Comparison of ENCODE assay signal across 11 cellular contexts in genomic region chr10:24652381-24652957, GRCh38.
A peak's percentile ranks its signal among the peaks of the same experiment; 100 is the strongest.
DNase-seq lines count a peak whose midpoint lies in the region; ATAC-seq and TF ChIP-seq lines count a peak whose summit lies in the region.
"Had no signal": no experiment of that assay in that cellular context is flagged by ENCODE, and none has a peak within 500 bp of the region (broad histone marks: within the 10 kb centered on the region; RNA-seq: fewer than 3 reads in every experiment).

No MANE protein-coding gene starts in this region.

- intact Hi-C loops in head of caudate nucleus (cut with DNase I), result no loop called here

- POLR2A ChIA-PET in activated CD8-positive, alpha-beta T cell treated with anti-CD3 and anti-CD28 coated beads, Interleukin-2, amount 10 ng/mL, durations not matched to agents 7 days and 5 days (lab: Charles Lee), result no interaction called here

- H3K4me1 Mint-ChIP-seq in activated CD8-positive, alpha-beta T cell treated with anti-CD3 and anti-CD28 coated beads, Interleukin-2, amount 10 ng/mL, durations not matched to agents 7 days and 5 days (ENCODE audit: low read depth), result peaks cover 2% of the 10 kb centered on the region

- H3K36me3 Mint-ChIP-seq in activated CD8-positive, alpha-beta T cell treated with anti-CD3 and anti-CD28 coated beads, Interleukin-2, amount 10 ng/mL, durations not matched to agents 7 days and 5 days (ENCODE audit: low read depth), result peaks cover 6% of the 10 kb centered on the region

- no peaks in the 10 kb centered on the region for H3K27me3 Mint-ChIP-seq in activated CD8-positive, alpha-beta T cell treated with anti-CD3 and anti-CD28 coated beads, Interleukin-2, amount 10 ng/mL, durations not matched to agents 7 days and 5 days (ENCODE audit: low read depth)

- H3K9me3 Mint-ChIP-seq in activated CD8-positive, alpha-beta T cell treated with anti-CD3 and anti-CD28 coated beads, Interleukin-2, amount 10 ng/mL, durations not matched to agents 7 days and 5 days (ENCODE audit: insufficient read depth), result no peaks in the 10 kb centered on the region

- DNase-seq in GM10266 (ENCODE audit: extremely low spot score) (peak; percentile 55), NCI-H524 (lab: John Stamatoyannopoulos, UW) (no peak), glomerular visceral epithelial cell (ENCODE audit: extremely low spot score) (no peak), head of caudate nucleus (no peak)
- no peak for DNase-seq in activated CD8-positive, alpha-beta T cell treated with anti-CD3 and anti-CD28 coated beads, Interleukin-2, amount 10 ng/mL, durations not matched to agents 7 days and 5 days
- DNase-seq: activated T-cell treated with anti-CD3 and anti-CD28 coated beads for 4 hours, brain microvascular endothelial cell, NCI-H1436 had no signal

- H3K4me3 Mint-ChIP-seq in activated CD8-positive, alpha-beta T cell treated with anti-CD3 and anti-CD28 coated beads, Interleukin-2, amount 10 ng/mL, durations not matched to agents 7 days and 5 days, result no peak overlapping the region

- no peak for TF ChIP-seq CTCF in GM10266 (IDR thresholded peaks at IDR 0.05; ENCODE audit: control insufficient read depth, insufficient read depth, low read depth, missing control alignments)

- ATAC-seq in GM19043 (IDR thresholded peaks at IDR 0.05; ENCODE audit: low read depth, unreplicated experiment) (peak; percentile 82), HG02588 (IDR thresholded peaks at IDR 0.05; ENCODE audit: unreplicated experiment) (peak; percentile 83), HG03354 (IDR thresholded peaks at IDR 0.05; ENCODE audit: poor library complexity, severe bottlenecking, unreplicated experiment) (peak; percentile 85)
- ATAC-seq in activated CD8-positive, alpha-beta T cell treated with anti-CD3 and anti-CD28 coated beads, Interleukin-2, amount 10 ng/mL, durations not matched to agents 7 days and 5 days, result no peak

- CTCF ChIA-PET in activated CD8-positive, alpha-beta T cell treated with anti-CD3 and anti-CD28 coated beads, Interleukin-2, amount 10 ng/mL, durations not matched to agents 7 days and 5 days (lab: Charles Lee), result no interaction called here

- no peak overlapping the region for H3K27ac Mint-ChIP-seq in activated CD8-positive, alpha-beta T cell treated with anti-CD3 and anti-CD28 coated beads, Interleukin-2, amount 10 ng/mL, durations not matched to agents 7 days and 5 days
